31 cellular contexts compared by ENCODE assay signal in genomic region chr10:34880817-34881216, GRCh38.
"Had no signal": no experiment of that assay in that cellular context is flagged by ENCODE, and none has a peak within 500 bp of the region (broad histone marks: within the 10 kb centered on the region; RNA-seq: fewer than 3 reads in every experiment).

No MANE protein-coding gene starts in this region.

- ATAC-seq: activated CD8-positive, alpha-beta memory T cell treated with anti-CD3 and anti-CD28 coated beads, Interleukin-2, amount 10 ng/mL, durations not matched to agents 7 days and 5 days; body of pancreas; Right ventricle myocardium inferior had no signal

- H3K36me3 ChIP-seq: breast epithelium, WERI-Rb-1 had no signal

- H3K27me3 ChIP-seq: body of pancreas, breast epithelium had no signal

- H3K9me3 ChIP-seq: body of pancreas, breast epithelium had no signal

- H3K27ac ChIP-seq: body of pancreas, breast epithelium, PC-9, RWPE1, WERI-Rb-1 had no signal

- DNase-seq: activated CD4-positive, alpha-beta memory T cell treated with anti-CD3 and anti-CD28 coated beads, Interleukin-2, amount 10 ng/mL, durations not matched to agents 7 days and 5 days; activated CD4-positive, alpha-beta T cell treated with anti-CD3 and anti-CD28 coated beads for 1 hour; activated CD4-positive, alpha-beta T cell treated with anti-CD3 and anti-CD28 coated beads for 48 hours; activated CD4-positive, CD25-positive, alpha-beta regulatory T cell; activated CD8-positive, alpha-beta memory T cell treated with anti-CD3 and anti-CD28 coated beads for 24 hours; activated CD8-positive, alpha-beta memory T cell treated with anti-CD3 and anti-CD28 coated beads, Interleukin-2, amount 10 ng/mL, durations not matched to agents 7 days and 5 days; activated CD8-positive, alpha-beta memory T cell treated with anti-CD3 and anti-CD28 coated beads, Interleukin-2, amount 50 U/mL, for 48 hours; activated effector memory CD4-positive, alpha-beta T cell treated with anti-CD3 and anti-CD28 coated beads, Interleukin-2, amount 50 U/mL, for 16 hours; activated naive CD4-positive, alpha-beta T cell; activated naive CD4-positive, alpha-beta T cell treated with anti-CD3 and anti-CD28 coated beads, Interleukin-2, amount 50 U/mL, for 16 hours; activated naive CD8-positive, alpha-beta T cell treated with anti-CD3 and anti-CD28 coated beads for 36 hours; activated T-cell treated with anti-CD3 and anti-CD28 coated beads, Interleukin-2, amount 50 U/mL, for 48 hours; body of pancreas; Karpas-422; NCI-H1105; NCI-H1417 treated with DMSO at 0.1 percent for 48 hours; NCI-H187 treated with DMSO at 0.1 percent for 48 hours; NCI-H2081; NCI-H226; NCI-H524 treated with DMSO at 0.1 percent for 48 hours; NK-92 treated with Interleukin-12 subunit alpha and Interleukin-12 subunit beta, amount 100 ng/mL, for 24 hours; PC-9; SIG-M5; SW 1271; T-helper 1 cell; T-helper 2 cell; T-helper 9 cell; WERI-Rb-1 had no signal

- H3K4me3 ChIP-seq: body of pancreas, breast epithelium, PC-9 had no signal

- H3K4me1 ChIP-seq: body of pancreas, breast epithelium had no signal
